19 cellular contexts compared by ENCODE assay signal in genomic region chr9:78970375-78970774, GRCh38.
DNase-seq lines count a peak whose midpoint lies in the region; ATAC-seq and TF ChIP-seq lines count a peak whose summit lies in the region.
"Had no signal": no experiment of that assay in that cellular context is flagged by ENCODE, and none has a peak within 500 bp of the region (broad histone marks: within the 10 kb centered on the region; RNA-seq: fewer than 3 reads in every experiment).

No MANE protein-coding gene starts in this region.

- no peaks in the 10 kb centered on the region for H3K27me3 ChIP-seq in GM23338 (ENCODE audit: insufficient read depth)
- H3K27me3 ChIP-seq: BLaER1 treated with 17β-estradiol and CSF1 and Interleukin-3, amounts not matched to agents 10 nM and 100 nM had no signal

- ATAC-seq in GM23338 (no peak), HG03139 (IDR thresholded peaks at IDR 0.05; ENCODE audit: unreplicated experiment) (no peak)
- ATAC-seq in activated T-cell treated with anti-CD3 and anti-CD28 coated beads, Interleukin-2, amount 50 U/mL, for 72 hours (replicated peaks in 1 of 2) = no peak
- ATAC-seq: CD8-positive, alpha-beta T cell had no signal

- DNase-seq in NCI-H146 (lab: John Stamatoyannopoulos, UW) (peak; percentile 54), NCI-H146 treated with DMSO at 0.1 percent for 48 hours (lab: John Stamatoyannopoulos, UW; ENCODE audit: unreplicated experiment) (no peak), GM23338 (ENCODE audit: low spot score) (no peak), M059J (ENCODE audit: low read depth) (peak; percentile 67), glutamatergic neuron (no peak), HK-2 (ENCODE audit: unreplicated experiment) (no peak)
- DNase-seq in activated T-cell treated with anti-CD3 and anti-CD28 coated beads, Interleukin-2, amount 50 U/mL, for 72 hours = no peak
- DNase-seq: 8988T; Calu3; CD8-positive, alpha-beta T cell; DMS79 treated with DMSO at 0.1 percent for 48 hours; GF-D8; GOT3; IMR-90 had no signal

- 0 out of 2 replicates have a peak overlapping the region, but pooled peaks have one; percentile 7 for H3K27ac ChIP-seq in GM23338 (ENCODE audit: low read depth)
- H3K27ac ChIP-seq: BLaER1 treated with 17β-estradiol and CSF1 and Interleukin-3, amounts not matched to agents 10 nM and 100 nM; HL-60 had no signal

- H3K4me1 ChIP-seq in GM23338 (ENCODE audit: insufficient read depth) = peaks cover 52% of the 10 kb centered on the region
- H3K4me1 ChIP-seq: BLaER1 treated with 17β-estradiol and CSF1 and Interleukin-3, amounts not matched to agents 10 nM and 100 nM; HAP-1 had no signal

- H3K79me2 ChIP-seq in GM23338 (replicated peaks; ENCODE audit: insufficient read depth) = no peaks in the 10 kb centered on the region

- H3K4me1 Mint-ChIP-seq in GM23338 (peaks cover 53% of the 10 kb centered on the region), glutamatergic neuron (ENCODE audit: low read depth, unreplicated experiment) (peaks cover 16% of the 10 kb centered on the region)
- H3K4me1 Mint-ChIP-seq in activated T-cell treated with anti-CD3 and anti-CD28 coated beads, Interleukin-2, amount 50 U/mL, for 72 hours (ENCODE audit: low read depth) = no peaks in the 10 kb centered on the region
- H3K4me1 Mint-ChIP-seq: B cell had no signal

- H4K20me1 ChIP-seq in GM23338 (replicated peaks; ENCODE audit: insufficient read depth) = no peaks in the 10 kb centered on the region
- H4K20me1 ChIP-seq: BLaER1 treated with 17β-estradiol and CSF1 and Interleukin-3, amounts not matched to agents 10 nM and 100 nM had no signal

- H3K27ac Mint-ChIP-seq in GM23338 (peak overlapping the region; percentile 92), glutamatergic neuron (ENCODE audit: unreplicated experiment) (peak overlapping the region; percentile 11)
- H3K27ac Mint-ChIP-seq in activated T-cell treated with anti-CD3 and anti-CD28 coated beads, Interleukin-2, amount 50 U/mL, for 72 hours = no peak overlapping the region
- H3K27ac Mint-ChIP-seq: B cell; CD8-positive, alpha-beta T cell had no signal

- H3K27me3 Mint-ChIP-seq in GM23338 (ENCODE audit: insufficient read depth, low read depth, poor library complexity) (peaks cover 2% of the 10 kb centered on the region), glutamatergic neuron (ENCODE audit: unreplicated experiment) (peaks cover 2% of the 10 kb centered on the region)
- H3K27me3 Mint-ChIP-seq in activated T-cell treated with anti-CD3 and anti-CD28 coated beads, Interleukin-2, amount 50 U/mL, for 72 hours (ENCODE audit: low read depth) = no peaks in the 10 kb centered on the region

- peak overlapping the region; percentile 44 for H3K4me2 ChIP-seq in GM23338
- H3K4me2 ChIP-seq: BLaER1 treated with 17β-estradiol and CSF1 and Interleukin-3, amounts not matched to agents 10 nM and 100 nM had no signal

- H2AFZ ChIP-seq in GM23338 = no peak overlapping the region

- H3K36me3 ChIP-seq in GM23338 (ENCODE audit: insufficient read depth) = peaks cover 4% of the 10 kb centered on the region; the same call in 1 of the 2 replicates
- H3K36me3 ChIP-seq: BLaER1 treated with 17β-estradiol and CSF1 and Interleukin-3, amounts not matched to agents 10 nM and 100 nM; HAP-1 had no signal

- peaks cover 7% of the 10 kb centered on the region; the same call in 1 of the 2 replicates for H3K9me2 ChIP-seq in GM23338 (ENCODE audit: insufficient read depth)

- no peaks in the 10 kb centered on the region for H3F3A ChIP-seq in GM23338 (replicated peaks; ENCODE audit: low read depth)

- peaks cover 14% of the 10 kb centered on the region; the same call in 2 of the 3 replicates for H3K36me3 Mint-ChIP-seq in GM23338 (ENCODE audit: low read depth)
- H3K36me3 Mint-ChIP-seq in glutamatergic neuron (ENCODE audit: unreplicated experiment) = no peaks in the 10 kb centered on the region
- no peaks in the 10 kb centered on the region for H3K36me3 Mint-ChIP-seq in activated T-cell treated with anti-CD3 and anti-CD28 coated beads, Interleukin-2, amount 50 U/mL, for 72 hours (ENCODE audit: insufficient read depth in 2 of 2)
- H3K36me3 Mint-ChIP-seq: CD8-positive, alpha-beta T cell had no signal

- H3K4me3 Mint-ChIP-seq in GM23338 (no peak overlapping the region), glutamatergic neuron (ENCODE audit: unreplicated experiment) (no peak overlapping the region)
- H3K4me3 Mint-ChIP-seq in activated T-cell treated with anti-CD3 and anti-CD28 coated beads, Interleukin-2, amount 50 U/mL, for 72 hours = no peak overlapping the region
- H3K4me3 Mint-ChIP-seq: B cell; CD8-positive, alpha-beta T cell had no signal

- TF ChIP-seq CTCF in GM23338 (conservative IDR thresholded peaks at IDR 0.05; ENCODE audit: low read depth in 2 of 2) = no peak
- no peak for TF ChIP-seq CTCF in glutamatergic neuron (IDR thresholded peaks at IDR 0.05; ENCODE audit: partially characterized antibody, unreplicated experiment)

- H3K9me3 Mint-ChIP-seq in GM23338 = peaks cover 14% of the 10 kb centered on the region
- H3K9me3 Mint-ChIP-seq in glutamatergic neuron (ENCODE audit: unreplicated experiment) = peaks cover 2% of the 10 kb centered on the region
- peaks cover 0 to 3% of the 10 kb centered on the region in 2 donors for H3K9me3 Mint-ChIP-seq in activated T-cell treated with anti-CD3 and anti-CD28 coated beads, Interleukin-2, amount 50 U/mL, for 72 hours
- H3K9me3 Mint-ChIP-seq: CD8-positive, alpha-beta T cell had no signal

- no peak overlapping the region for H3K4me3 ChIP-seq in GM23338
- H3K4me3 ChIP-seq: BLaER1 treated with 17β-estradiol and CSF1 and Interleukin-3, amounts not matched to agents 10 nM and 100 nM; HAP-1 had no signal

TF ChIP-seq in GM23338, 12 proteins besides CTCF, POLR2A, EP300 and RAD21:
- TF ChIP-seq NANOG (IDR thresholded peaks at IDR 0.05; ENCODE audit: borderline replicate concordance) (peak; percentile 25; the same call in 1 of the 2 replicates), STAT1 (IDR thresholded peaks at IDR 0.05; ENCODE audit: unreplicated experiment) (no peak)

Comparison
In these comparisons a context has a peak if more than half of its experiments do, and no peak if none do; other contexts are left out.
1. DNase-seq: peak in NCI-H146 (single experiment) and M059J (single experiment); none in NCI-H146 treated with DMSO at 0.1 percent for 48 hours (single experiment), GM23338 (single experiment), glutamatergic neuron (single experiment), HK-2 (single experiment) and activated T-cell treated with anti-CD3 and anti-CD28 coated beads, Interleukin-2, amount 50 U/mL, for 72 hours (0 of 2).